ENCODE assay signal across 1 cellular context in the genomic region with DNA sequence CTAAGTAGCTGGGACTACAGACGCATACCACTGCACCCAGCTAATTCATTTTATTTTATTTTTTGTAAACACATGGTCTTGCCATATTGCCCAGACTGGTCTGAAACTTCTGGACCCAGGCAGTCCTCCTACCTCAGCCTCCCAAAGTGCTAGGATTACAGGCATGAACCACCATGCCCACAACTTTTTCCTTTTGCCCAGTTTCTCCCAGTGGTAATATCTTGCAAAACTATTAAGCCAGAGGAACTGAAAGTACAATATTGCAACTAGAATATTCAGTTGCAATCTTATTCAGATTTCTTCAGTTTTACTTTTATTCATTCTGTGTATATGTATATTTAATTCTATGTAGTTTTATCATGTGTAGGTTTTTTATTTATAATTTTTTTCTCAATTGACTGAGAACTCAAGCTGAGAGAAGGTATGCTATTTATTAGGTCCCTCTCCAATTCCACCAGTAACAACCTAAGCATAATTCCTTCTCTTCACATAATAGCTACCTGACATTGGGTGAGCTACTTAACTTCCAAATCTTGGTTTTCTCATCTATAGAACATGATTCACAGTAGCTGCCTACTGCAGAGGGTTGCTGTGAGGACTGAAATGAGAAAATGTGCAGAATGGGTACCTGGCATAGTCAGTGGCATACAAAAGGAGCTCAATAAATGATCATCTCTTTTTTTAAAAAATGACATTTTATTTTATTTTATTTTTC.
TF ChIP-seq lines count a peak whose summit lies in the region.

No MANE protein-coding gene starts in this region.

TF ChIP-seq in GM12878, 131 proteins besides CTCF, POLR2A, EP300 and RAD21 (continued from another document):
- TF ChIP-seq, protein P1, sequence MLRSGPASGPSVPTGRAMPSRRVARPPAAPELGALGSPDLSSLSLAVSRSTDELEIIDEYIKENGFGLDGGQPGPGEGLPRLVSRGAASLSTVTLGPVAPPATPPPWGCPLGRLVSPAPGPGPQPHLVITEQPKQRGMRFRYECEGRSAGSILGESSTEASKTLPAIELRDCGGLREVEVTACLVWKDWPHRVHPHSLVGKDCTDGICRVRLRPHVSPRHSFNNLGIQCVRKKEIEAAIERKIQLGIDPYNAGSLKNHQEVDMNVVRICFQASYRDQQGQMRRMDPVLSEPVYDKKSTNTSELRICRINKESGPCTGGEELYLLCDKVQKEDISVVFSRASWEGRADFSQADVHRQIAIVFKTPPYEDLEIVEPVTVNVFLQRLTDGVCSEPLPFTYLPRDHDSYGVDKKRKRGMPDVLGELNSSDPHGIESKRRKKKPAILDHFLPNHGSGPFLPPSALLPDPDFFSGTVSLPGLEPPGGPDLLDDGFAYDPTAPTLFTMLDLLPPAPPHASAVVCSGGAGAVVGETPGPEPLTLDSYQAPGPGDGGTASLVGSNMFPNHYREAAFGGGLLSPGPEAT (IDR thresholded peaks at IDR 0.05; ENCODE audit: low read depth): 0 out of 2 replicates have a peak, but pooled peaks have one; percentile 23
- TF ChIP-seq SMAD5 (IDR thresholded peaks at IDR 0.05; ENCODE audit: low read depth): no peak
TF ChIP-seq in GM12878: peak in this region for 5.
